ENCODE assay signal across 8 cellular contexts in the genomic region with DNA sequence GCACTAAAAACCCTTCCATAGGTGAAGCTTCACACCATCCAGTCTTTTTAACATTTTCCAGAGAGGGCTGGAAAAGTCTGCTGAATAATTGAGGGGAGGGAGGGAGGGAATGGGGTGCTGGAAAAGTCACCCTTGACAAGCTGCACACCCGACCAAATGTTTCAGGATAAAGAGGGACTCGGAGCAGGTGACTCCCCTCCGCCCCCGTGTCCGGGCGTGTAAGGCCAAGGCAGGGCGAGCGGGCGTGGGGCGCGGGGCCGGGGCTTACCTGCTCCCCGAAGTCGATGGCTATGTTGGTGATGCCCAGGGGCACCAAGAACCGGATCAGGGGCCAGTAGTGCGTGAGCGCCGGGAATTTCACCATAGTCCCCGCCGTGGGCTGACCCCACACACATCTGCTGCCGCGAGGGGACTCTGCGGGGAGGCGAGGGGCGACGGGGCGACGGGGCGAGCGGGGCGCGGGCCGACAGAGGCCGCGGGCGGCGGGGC. TPM values are rescaled to one million over a fixed set of nuclear protein-coding genes. Genes with fewer than 3 reads are reported as not detected.
A peak's percentile ranks its signal among the peaks of the same experiment; 100 is the strongest.
DNase-seq lines count a peak whose midpoint lies in the region; ATAC-seq and TF ChIP-seq lines count a peak whose summit lies in the region.

No MANE protein-coding gene starts in this region.

- peak overlapping the region; percentile 64 for H4K8ac ChIP-seq in trophoblast cell (ENCODE audit: low read depth, low read length)

- peak overlapping the region; percentile 61 for H4K91ac ChIP-seq in trophoblast cell (ENCODE audit: low read depth, low read length)

- DNase-seq in DND-41: peak; percentile 30
- peak; percentile 62 to 63 for DNase-seq in activated T-cell treated with anti-CD3 and anti-CD28 coated beads, Interleukin-2, amount 50 U/mL, for 48 hours
- no peak for DNase-seq in foreskin fibroblast
- no peak for DNase-seq in trophoblast cell
- no peak for DNase-seq in NOMO-1 treated with DMSO at 0.1 percent for 48 hours (lab: John Stamatoyannopoulos, UW; ENCODE audit: unreplicated experiment)

- WGBS in trophoblast cell (ENCODE audit: extremely low coverage, insufficient coverage, insufficient read length): no CpG with 5 or more reads among the region's 37 CpGs

- H3K4me3 ChIP-seq in DND-41 (ENCODE audit: low read depth in 1 of 2, low read length in 2 of 2) (peak overlapping the region; percentile 60 to 75), KMS-11 (IDR thresholded peaks at IDR 0.05; ENCODE audit: insufficient read depth, low read depth, low read length) (no peak overlapping the region), foreskin fibroblast (ENCODE audit: low read depth in 1 of 2, low read length in 2 of 2) (peak overlapping the region; percentile 66 to 75), trophoblast cell (ENCODE audit: low read depth, low read length) (peak overlapping the region; percentile 81)

- H3K27me3 ChIP-seq in DND-41 (ENCODE audit: insufficient read depth, low read length, poor library complexity): no peaks in the 10 kb centered on the region
- H3K27me3 ChIP-seq in KMS-11 (ENCODE audit: insufficient read depth, low read depth): no peaks in the 10 kb centered on the region
- H3K27me3 ChIP-seq in trophoblast cell (ENCODE audit: insufficient read depth, low read length): no peaks in the 10 kb centered on the region

- H3K9ac ChIP-seq in DND-41 (ENCODE audit: low read depth, low read length) (peak overlapping the region; percentile 71), KMS-11 (peak overlapping the region; percentile 77; the same call in 1 of the 2 replicates), trophoblast cell (ENCODE audit: low read length) (no peak overlapping the region)

- H3K18ac ChIP-seq in trophoblast cell (ENCODE audit: low read length): peak overlapping the region; percentile 86

- peak overlapping the region; percentile 69 for H3K14ac ChIP-seq in trophoblast cell (ENCODE audit: low read length)

- H2AFZ ChIP-seq in DND-41 (ENCODE audit: low read depth, low read length): peak overlapping the region; percentile 77
- H2AFZ ChIP-seq in KMS-11 (ENCODE audit: low read depth): peak overlapping the region; percentile 73
- peak overlapping the region; percentile 59 for H2AFZ ChIP-seq in trophoblast cell (ENCODE audit: insufficient read depth, low read length, poor library complexity)

- H3K27ac ChIP-seq in DND-41 (ENCODE audit: low read length): peak overlapping the region; percentile 50
- peak overlapping the region; percentile 43; the same call in 1 of the 2 replicates for H3K27ac ChIP-seq in KMS-11
- peak overlapping the region; percentile 37 for H3K27ac ChIP-seq in trophoblast cell (ENCODE audit: low read depth, low read length)

- no peak for TF ChIP-seq CTCF in DND-41 (IDR thresholded peaks at IDR 0.05; ENCODE audit: borderline replicate concordance, extremely low read depth, low read length, poor library complexity, severe bottlenecking)
- no peak for TF ChIP-seq CTCF in KMS-11 (conservative IDR thresholded peaks at IDR 0.05; ENCODE audit: low read depth, low read length)
- TF ChIP-seq CTCF in foreskin fibroblast (IDR thresholded peaks at IDR 0.05; ENCODE audit: low read depth, low read length): no peak

- H3K4ac ChIP-seq in trophoblast cell (ENCODE audit: low read depth, low read length): peak overlapping the region; percentile 44

- peak; percentile 6 for ATAC-seq in DND-41 (ENCODE audit: insufficient read depth, low read depth)
- ATAC-seq in GM21576 (IDR thresholded peaks at IDR 0.05; ENCODE audit: unreplicated experiment): peak; percentile 15
- ATAC-seq in GM19324 (IDR thresholded peaks at IDR 0.05; ENCODE audit: low FRiP score, unreplicated experiment): no peak

- H3K79me2 ChIP-seq in DND-41 (ENCODE audit: insufficient read depth, low read length) (peaks cover 57% of the 10 kb centered on the region), KMS-11 (ENCODE audit: insufficient read depth, low read depth) (peaks cover 23% of the 10 kb centered on the region; the same call in 1 of the 2 replicates), trophoblast cell (ENCODE audit: control insufficient read depth, insufficient read depth, low read length, poor library complexity) (peaks cover 6% of the 10 kb centered on the region)

- peak overlapping the region; percentile 79 for H2BK12ac ChIP-seq in trophoblast cell (ENCODE audit: low read length)

- no peak overlapping the region for H2BK5ac ChIP-seq in trophoblast cell (ENCODE audit: low read depth, low read length, poor library complexity)

- no peak overlapping the region for H3K23ac ChIP-seq in trophoblast cell (ENCODE audit: low read length)

- H2BK120ac ChIP-seq in trophoblast cell (ENCODE audit: insufficient read depth, low read length, poor library complexity): peak overlapping the region; percentile 65

- H2AK5ac ChIP-seq in trophoblast cell (ENCODE audit: low read length): peak overlapping the region; percentile 66

- H3K9me3 ChIP-seq in DND-41 (ENCODE audit: insufficient read depth, low read length, severe bottlenecking): no peaks in the 10 kb centered on the region
- H3K9me3 ChIP-seq in trophoblast cell (ENCODE audit: insufficient read depth, low read depth, low read length): no peaks in the 10 kb centered on the region

- H3K36me3 ChIP-seq in DND-41 (ENCODE audit: insufficient read depth, low read length) (no peaks in the 10 kb centered on the region; the same call in 1 of the 2 replicates), KMS-11 (ENCODE audit: insufficient read depth) (no peaks in the 10 kb centered on the region), trophoblast cell (ENCODE audit: control insufficient read depth in 1 of 2, insufficient read depth in 2 of 2, low read length in 2 of 2) (no peaks in the 10 kb centered on the region)

- H4K12ac ChIP-seq in trophoblast cell (ENCODE audit: low read depth, low read length): peak overlapping the region; percentile 75

- peaks cover 10% of the 10 kb centered on the region for H3K79me1 ChIP-seq in trophoblast cell (ENCODE audit: low read length)

- H3K4me2 ChIP-seq in DND-41 (ENCODE audit: insufficient read depth, low read length) (peak overlapping the region; percentile 72), KMS-11 (peak overlapping the region; percentile 90), trophoblast cell (ENCODE audit: low read length) (peak overlapping the region; percentile 82)

- H4K20me1 ChIP-seq in DND-41 (ENCODE audit: insufficient read depth, low read length) (peaks cover 24% of the 10 kb centered on the region), KMS-11 (ENCODE audit: insufficient read depth) (no peaks in the 10 kb centered on the region)

- peaks cover 35% of the 10 kb centered on the region for H3K4me1 ChIP-seq in DND-41 (ENCODE audit: insufficient read depth, low read length)
- peaks cover 22% of the 10 kb centered on the region for H3K4me1 ChIP-seq in KMS-11 (ENCODE audit: low read depth, poor library complexity, severe bottlenecking)
- peaks cover 0 to 5% of the 10 kb centered on the region in 2 experiments for H3K4me1 ChIP-seq in trophoblast cell (ENCODE audit: control insufficient read depth in 1 of 2, insufficient read depth in 2 of 2, low read length in 2 of 2)

RNA-seq across cellular contexts. Expression of a gene that starts 0.5 kb away (rescaled TPM):
- 9.7 and 10.1 TPM in 2 replicates for polyA plus RNA-seq in trophoblast cell (2013)

Comparison
In these comparisons a context has a peak if more than half of its experiments do, and no peak if none do; other contexts are left out.
1. DNase-seq: peak in DND-41 (single experiment) and activated T-cell treated with anti-CD3 and anti-CD28 coated beads, Interleukin-2, amount 50 U/mL, for 48 hours (2 of 2); none in foreskin fibroblast (0 of 2), trophoblast cell (0 of 2) and NOMO-1 treated with DMSO at 0.1 percent for 48 hours (single experiment).
2. Peak in every context shown above with its lines, with median percentiles within 50 percentile points of each other: H2AFZ ChIP-seq, H3K27ac ChIP-seq and H3K4me2 ChIP-seq.